In the genomic region with DNA sequence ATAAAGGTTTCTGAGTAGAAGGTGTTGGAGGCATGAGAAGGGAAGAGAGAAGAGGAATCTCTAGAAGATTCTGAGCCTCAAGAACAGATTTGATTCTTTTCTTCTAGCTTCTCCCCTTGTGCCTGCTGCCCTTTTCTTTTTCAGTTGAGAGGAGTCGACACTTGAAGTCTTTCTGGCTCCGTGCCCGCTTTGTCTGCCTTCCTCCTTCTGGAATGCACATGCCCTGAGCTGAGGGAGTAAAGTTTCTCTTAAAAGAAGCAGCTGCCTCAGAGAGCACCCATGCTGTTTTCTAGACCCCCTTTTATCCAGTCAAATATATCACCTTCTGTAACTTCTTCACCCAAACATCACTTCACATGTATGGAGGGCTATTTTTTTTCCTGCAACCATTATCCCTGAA, we compare ENCODE assay signal across 11 cellular contexts. TPM values are rescaled to one million over a fixed set of nuclear protein-coding genes. Genes with fewer than 3 reads are reported as not detected.
DNase-seq lines count a peak whose midpoint lies in the region; ATAC-seq and TF ChIP-seq lines count a peak whose summit lies in the region.
"Had no signal": no experiment of that assay in that cellular context is flagged by ENCODE, and none has a peak within 500 bp of the region (broad histone marks: within the 10 kb centered on the region; RNA-seq: fewer than 3 reads in every experiment).

No MANE protein-coding gene starts in this region.

- no peak for ATAC-seq in GM18511 (IDR thresholded peaks at IDR 0.05; ENCODE audit: unreplicated experiment)

- in situ Hi-C loops in astrocyte of the cerebellum (cut with HindIII; ENCODE audit: low sequenced_read_pairs), result no loop called here

- no peak overlapping the region for H3K4me3 ChIP-seq in astrocyte of the cerebellum (ENCODE audit: low read depth, low read length)

- DNase-seq in NCI-H1417 (lab: John Stamatoyannopoulos, UW), result peak in 2 of 3 experiments; percentile 4 to 15
- no peak for DNase-seq in NCI-H1417 treated with DMSO at 0.1 percent for 48 hours (lab: John Stamatoyannopoulos, UW)
- peak; percentile 51 for DNase-seq in astrocyte of the cerebellum (ENCODE audit: low read depth)
- DNase-seq in kidney glomerular epithelial cell (lab: John Stamatoyannopoulos, UW), result peak; percentile 71
- DNase-seq in ureter (ENCODE audit: low spot score), result peak; percentile 66
- no peak for DNase-seq in HPDE6-E6E7 (ENCODE audit: extremely low spot score)
- no peak for DNase-seq in midbrain (lab: John Stamatoyannopoulos, UW)
- DNase-seq: naive B cell, T-helper 9 cell had no signal

- no peak for TF ChIP-seq CTCF in astrocyte of the cerebellum (IDR thresholded peaks at IDR 0.05; ENCODE audit: low read depth, low read length, missing control alignments)

RNA-seq across cellular contexts. Expression of a gene that starts 13.7 kb away (rescaled TPM):
- not detected for total RNA-seq in ureter
- total RNA-seq: subcutaneous adipose tissue had no signal

RNA-seq across cellular contexts. Expression of a gene that starts 17.8 kb away (rescaled TPM):
- total RNA-seq in ureter, result 6.6 TPM

RNA-seq across cellular contexts. Expression of a gene that starts 32.1 kb away (rescaled TPM):
- 13.9 TPM for total RNA-seq in ureter

RNA-seq across cellular contexts. Expression of a gene that starts 32.3 kb away (rescaled TPM):
- total RNA-seq in ureter, result 26.1 TPM

RNA-seq across cellular contexts. Expression of a gene that starts 41.2 kb away (rescaled TPM):
- 3.7 TPM for total RNA-seq in ureter

Comparison
In these comparisons a context has a peak if more than half of its experiments do, and no peak if none do; other contexts are left out.
1. DNase-seq: peak in NCI-H1417 (2 of 3), astrocyte of the cerebellum (single experiment), kidney glomerular epithelial cell (single experiment) and ureter (single experiment); none in NCI-H1417 treated with DMSO at 0.1 percent for 48 hours (single experiment), HPDE6-E6E7 (single experiment) and midbrain (single experiment).